8 cellular contexts compared by ENCODE assay signal in genomic region chr9:97411789-97412627, GRCh38. TPM values are rescaled to one million over a fixed set of nuclear protein-coding genes. Genes with fewer than 3 reads are reported as not detected.
A peak's percentile ranks its signal among the peaks of the same experiment; 100 is the strongest.
DNase-seq lines count a peak whose midpoint lies in the region; ATAC-seq and TF ChIP-seq lines count a peak whose summit lies in the region.

Gene TDRD7 (plus strand): TSS chr9:97412096. CDS start chr9:97428466, 16,370 bp downstream.

- H3K36me3 Mint-ChIP-seq in CD8-positive, alpha-beta memory T cell, result peaks cover 0 to 1% (median 0%) of the 10 kb centered on the region in 3 donors

- peak within 1 kb of the TSS; percentile 52 for H3K27ac ChIP-seq in CD8-positive, alpha-beta memory T cell (ENCODE audit: low read depth, low read length)

- H3K27me3 Mint-ChIP-seq in CD8-positive, alpha-beta memory T cell, result peaks cover 8 to 16% of the 10 kb centered on the region in 2 donors

- CTCF ChIA-PET in CD8-positive, alpha-beta memory T cell (lab: Charles Lee), result interaction anchor here (0.6 to 7.0 kb wide), 12 partner anchors 10 to 775 kb away, joined by 3 to 50 read pairs (median 4); partner anchors contain the start of genes NCBP1, TSTD2 and ZNF782

- H3K4me1 ChIP-seq in CD8-positive, alpha-beta memory T cell (ENCODE audit: insufficient read depth, low read length), result peaks cover 19% of the 10 kb centered on the region
- H3K4me1 ChIP-seq in NT2/D1 (ENCODE audit: insufficient read depth, insufficient read length), result no peaks in the 10 kb centered on the region

- TF ChIP-seq CTCF in epithelial cell of esophagus (IDR thresholded peaks at IDR 0.05; ENCODE audit: insufficient read depth, low read depth, low read length, missing control alignments), result peak; percentile 63

- H3K4me3 Mint-ChIP-seq in CD8-positive, alpha-beta memory T cell, result peak within 1 kb of the TSS; percentile 81 to 92 (median 86)

- H3K9ac ChIP-seq in NT2/D1 (ENCODE audit: insufficient read length, low read depth), result peak within 1 kb of the TSS; percentile 74

- peak within 1 kb of the TSS; percentile 52 to 95 (median 90) for H3K27ac Mint-ChIP-seq in CD8-positive, alpha-beta memory T cell

- H3K27me3 ChIP-seq in CD8-positive, alpha-beta memory T cell (ENCODE audit: insufficient read depth, low read length, poor library complexity, severe bottlenecking), result peaks cover 4% of the 10 kb centered on the region
- peaks cover 43% of the 10 kb centered on the region for H3K27me3 ChIP-seq in NT2/D1 (ENCODE audit: insufficient read depth, insufficient read length)

- ATAC-seq in GM19395 (IDR thresholded peaks at IDR 0.05; ENCODE audit: unreplicated experiment) (peak; percentile 81), HG03565 (IDR thresholded peaks at IDR 0.05; ENCODE audit: unreplicated experiment) (peak; percentile 78)

- peaks cover 31 to 43% (median 35%) of the 10 kb centered on the region in 3 donors for H3K4me1 Mint-ChIP-seq in CD8-positive, alpha-beta memory T cell

- H3K4me3 ChIP-seq in CD8-positive, alpha-beta memory T cell (ENCODE audit: low read length), result peak within 1 kb of the TSS; percentile 47
- peak within 1 kb of the TSS; percentile 66 for H3K4me3 ChIP-seq in NT2/D1 (ENCODE audit: insufficient read length, low read depth)
- H3K4me3 ChIP-seq in epithelial cell of esophagus (ENCODE audit: low read length), result peak within 1 kb of the TSS; percentile 54

- H3K36me3 ChIP-seq in CD8-positive, alpha-beta memory T cell (ENCODE audit: insufficient read depth, low read length), result no peaks in the 10 kb centered on the region
- no peaks in the 10 kb centered on the region for H3K36me3 ChIP-seq in NT2/D1 (ENCODE audit: insufficient read depth, insufficient read length, low read length)

- no peaks in the 10 kb centered on the region for H3K9me3 Mint-ChIP-seq in CD8-positive, alpha-beta memory T cell

- POLR2A ChIA-PET in CD8-positive, alpha-beta memory T cell (lab: Charles Lee), result interaction anchor here (0.9 to 2.0 kb wide), 3 partner anchors 187 to 558 kb away, joined by 4 to 8 read pairs (median 6); partner anchors contain the start of genes NCBP1, TSTD2 and ZNF782

- H3K9me3 ChIP-seq in CD8-positive, alpha-beta memory T cell (ENCODE audit: low read length), result no peaks in the 10 kb centered on the region
- H3K9me3 ChIP-seq in NT2/D1 (ENCODE audit: insufficient read depth, low read length), result no peaks in the 10 kb centered on the region

- DNase-seq in CD8-positive, alpha-beta memory T cell, result peak; percentile 88 to 92 (median 90)
- DNase-seq in NT2/D1 (ENCODE audit: low read depth, low spot score) (no peak), activated T-cell treated with anti-CD3 and anti-CD28 coated beads for 1 hour (ENCODE audit: low read depth) (peak; percentile 90), epithelial cell of esophagus (ENCODE audit: low read depth) (peak; percentile 59), mucosa of gallbladder (ENCODE audit: low spot score) (peak; percentile 90)
- peak; percentile 86 for DNase-seq in stimulated activated CD8-positive, alpha-beta memory T cell treated with anti-CD3 and anti-CD28 coated beads, Interleukin-4, amount 100 ng/mL, for 24 hours (ENCODE audit: low read depth)

RNA-seq across cellular contexts. Expression of gene TDRD7, which starts in this region (rescaled TPM):
- 1 to 10 TPM; 5.4 to 6.1 TPM for total RNA-seq in CD8-positive, alpha-beta memory T cell
- polyA plus RNA-seq in CD8-positive, alpha-beta memory T cell, result 8.0 TPM
- total RNA-seq in mucosa of gallbladder, result 25.7 TPM
